8 cellular contexts compared by ENCODE assay signal in the genomic region with DNA sequence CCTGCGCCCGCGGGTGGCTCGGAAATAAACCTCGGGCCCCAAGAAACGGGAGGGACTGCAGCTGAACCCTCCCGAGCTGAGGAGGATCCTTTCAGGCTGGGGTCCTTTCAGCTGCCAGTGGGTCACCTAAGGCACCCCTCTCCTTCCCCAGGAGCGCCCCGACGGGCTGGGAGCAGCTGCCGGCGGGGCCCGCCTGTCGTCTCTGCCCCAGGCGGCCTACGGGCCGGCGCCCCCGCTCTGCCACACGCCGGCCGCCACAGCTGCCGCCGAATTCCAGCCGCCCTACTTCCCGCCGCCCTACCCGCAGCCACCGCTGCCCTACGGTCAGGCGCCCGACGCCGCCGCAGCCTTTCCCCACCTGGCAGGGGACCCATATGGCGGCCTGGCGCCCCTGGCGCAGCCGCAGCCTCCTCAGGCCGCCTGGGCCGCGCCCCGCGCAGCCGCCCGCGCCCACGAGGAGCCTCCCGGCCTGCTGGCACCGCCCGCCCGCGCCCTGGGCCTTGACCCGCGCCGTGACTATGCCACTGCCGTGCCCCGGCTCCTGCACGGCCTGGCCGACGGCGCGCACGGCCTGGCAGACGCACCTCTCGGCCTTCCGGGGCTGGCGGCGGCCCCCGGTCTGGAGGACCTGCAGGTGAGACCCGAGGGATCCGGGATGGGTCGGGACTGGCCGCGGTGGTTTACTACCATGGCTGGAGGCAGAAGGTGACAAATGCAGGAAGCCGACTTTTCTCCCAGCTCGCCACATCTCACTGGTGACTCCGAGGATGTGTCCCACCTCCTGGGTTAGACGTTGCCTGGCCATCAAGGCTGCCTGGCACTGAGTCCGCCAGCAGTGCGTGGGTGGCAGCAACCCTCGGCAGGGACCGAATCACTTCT. TPM values are rescaled to one million over a fixed set of nuclear protein-coding genes. Genes with fewer than 3 reads are reported as not detected.
A peak's percentile ranks its signal among the peaks of the same experiment; 100 is the strongest.
DNase-seq lines count a peak whose midpoint lies in the region; ATAC-seq and TF ChIP-seq lines count a peak whose summit lies in the region.

No MANE protein-coding gene starts in this region.

- H3K27ac ChIP-seq in HEK293 (ENCODE audit: extremely low read depth, low read depth, low read length) = no peak overlapping the region
- no peak overlapping the region for H3K27ac ChIP-seq in smooth muscle cell (ENCODE audit: low read depth)

- no peaks in the 10 kb centered on the region for H3K36me3 ChIP-seq in HEK293 (ENCODE audit: control insufficient read depth in 2 of 2, insufficient read depth in 1 of 2, low read length in 2 of 2)
- no peaks in the 10 kb centered on the region for H3K36me3 ChIP-seq in smooth muscle cell (ENCODE audit: low read depth)

- no peaks in the 10 kb centered on the region for H4K20me1 ChIP-seq in smooth muscle cell (ENCODE audit: low read depth)

- H3K4me3 ChIP-seq in HEK293 (ENCODE audit: low read depth, low read length) (peak overlapping the region; percentile 49; the same call in 1 of the 2 replicates), cardiac fibroblast (replicated peaks in 1 of 2; ENCODE audit: low read depth in 2 of 2, low read length in 2 of 2) (peak overlapping the region; percentile 47 to 55), smooth muscle cell (peak overlapping the region; percentile 62)

- no peak for TF ChIP-seq CTCF in HEK293 (tag by site-specific recombination; IDR thresholded peaks at IDR 0.05)
- no peak for TF ChIP-seq CTCF in cardiac fibroblast (IDR thresholded peaks at IDR 0.05; ENCODE audit: low read depth, low read length)
- no peak for TF ChIP-seq CTCF in smooth muscle cell (IDR thresholded peaks at IDR 0.05; ENCODE audit: borderline replicate concordance, insufficient read depth, poor library complexity, severe bottlenecking)

- no peak overlapping the region for H3K9ac ChIP-seq in smooth muscle cell (ENCODE audit: low read depth)

- H3K27me3 ChIP-seq in smooth muscle cell (ENCODE audit: low read depth) = peaks cover 73% of the 10 kb centered on the region

- no peak for DNase-seq in cardiac fibroblast (ENCODE audit: low read depth in 2 of 2)
- peak; percentile 39 for DNase-seq in left kidney (ENCODE audit: low read depth, low spot score)
- no peak for DNase-seq in smooth muscle cell (lab: John Stamatoyannopoulos, UW; ENCODE audit: unreplicated experiment)
- no peak for DNase-seq in SK-N-DZ (ENCODE audit: low spot score)
- DNase-seq in stimulated activated CD8-positive, alpha-beta memory T cell treated with anti-CD3 and anti-CD28 coated beads, Interleukin-4, amount 100 ng/mL, for 48 hours = no peak
- DNase-seq in central memory CD4-positive, alpha-beta T cell = no peak

- H3K4me1 ChIP-seq in HEK293 (ENCODE audit: control insufficient read depth, insufficient read depth, low read length) (no peaks in the 10 kb centered on the region), smooth muscle cell (ENCODE audit: low read depth) (peaks cover 12% of the 10 kb centered on the region)

- peaks cover 3% of the 10 kb centered on the region for H3F3A ChIP-seq in smooth muscle cell (ENCODE audit: low read depth)

- H3K79me2 ChIP-seq in smooth muscle cell (ENCODE audit: low read depth) = no peaks in the 10 kb centered on the region

- POLR2A ChIA-PET in HEK293 (lab: Yijun Ruan, JAX) = interaction anchor here (1.8 to 2.2 kb wide), 3 partner anchors 17 to 195 kb away, joined by 6 to 10 read pairs (median 8); partner anchors contain the start of genes CLSPN, KIAA0319L and NCDN

- H2AFZ ChIP-seq in smooth muscle cell (ENCODE audit: low read depth) = no peak overlapping the region

- 23% methylated on average over 66 of the region's 83 CpGs for WGBS in smooth muscle cell (ENCODE audit: low lambda C conversion rate)

- CTCF ChIA-PET in HEK293 (lab: Yijun Ruan, JAX) = interaction anchor here (1.1 to 4.5 kb wide), 3 partner anchors 9 to 153 kb away, joined by 6 to 51 read pairs (median 9); no protein-coding TSS in a partner anchor

- no peak for ATAC-seq in GM18873 (IDR thresholded peaks at IDR 0.05; ENCODE audit: low FRiP score, unreplicated experiment)

- peak overlapping the region; percentile 93 for H3K4me2 ChIP-seq in smooth muscle cell

- H3K9me3 ChIP-seq in HEK293 (ENCODE audit: control insufficient read depth, insufficient read depth, low read depth, low read length) (no peaks in the 10 kb centered on the region), smooth muscle cell (replicated peaks; ENCODE audit: low read depth) (no peaks in the 10 kb centered on the region)

TF ChIP-seq in HEK293, 187 proteins besides CTCF, POLR2A, EP300 and RAD21:
- TF ChIP-seq RBAK (tag by site-specific recombination; IDR thresholded peaks at IDR 0.05) = no peak
- no peak for TF ChIP-seq ZBTB48 (tag by site-specific recombination; IDR thresholded peaks at IDR 0.05)
- TF ChIP-seq KLF10 (tag by site-specific recombination; IDR thresholded peaks at IDR 0.05) = no peak
- TF ChIP-seq ZNF221 (tag by site-specific recombination; IDR thresholded peaks at IDR 0.05; ENCODE audit: borderline replicate concordance) = no peak
- no peak for TF ChIP-seq ZNF391 (tag by site-specific recombination; IDR thresholded peaks at IDR 0.05; ENCODE audit: borderline replicate concordance, low read depth)
- TF ChIP-seq ZNF19 (tag by site-specific recombination; IDR thresholded peaks at IDR 0.05; ENCODE audit: low read depth) = no peak
- TF ChIP-seq, protein P1, sequence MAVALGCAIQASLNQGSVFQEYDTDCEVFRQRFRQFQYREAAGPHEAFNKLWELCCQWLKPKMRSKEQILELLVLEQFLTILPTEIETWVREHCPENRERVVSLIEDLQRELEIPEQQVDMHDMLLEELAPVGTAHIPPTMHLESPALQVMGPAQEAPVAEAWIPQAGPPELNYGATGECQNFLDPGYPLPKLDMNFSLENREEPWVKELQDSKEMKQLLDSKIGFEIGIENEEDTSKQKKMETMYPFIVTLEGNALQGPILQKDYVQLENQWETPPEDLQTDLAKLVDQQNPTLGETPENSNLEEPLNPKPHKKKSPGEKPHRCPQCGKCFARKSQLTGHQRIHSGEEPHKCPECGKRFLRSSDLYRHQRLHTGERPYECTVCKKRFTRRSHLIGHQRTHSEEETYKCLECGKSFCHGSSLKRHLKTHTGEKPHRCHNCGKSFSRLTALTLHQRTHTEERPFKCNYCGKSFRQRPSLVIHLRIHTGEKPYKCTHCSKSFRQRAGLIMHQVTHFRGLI (tag by site-specific recombination; IDR thresholded peaks at IDR 0.05) = no peak
- TF ChIP-seq SETDB1 (IDR thresholded peaks at IDR 0.05; ENCODE audit: insufficient read length, low read length) = no peak
- TF ChIP-seq FEZF1 (tag by site-specific recombination; IDR thresholded peaks at IDR 0.05) = no peak
- TF ChIP-seq ZNF621 (tag by site-specific recombination; IDR thresholded peaks at IDR 0.05) = no peak

RNA-seq across cellular contexts. Expression of gene TFAP2E, which starts 0.9 kb away (rescaled TPM):
- total RNA-seq in smooth muscle cell = 0.36 and 1.2 TPM in 2 replicates
- polyA plus RNA-seq in smooth muscle cell = 0.30 and 0.80 TPM in 2 replicates
- polyA plus RNA-seq in SK-N-DZ (2014; cell fraction: cytosol; rRNA removed) = 0.21 TPM in 1 of 2 replicates, not detected in the other
- polyA plus RNA-seq in SK-N-DZ (2014; cell fraction: nucleus; rRNA removed) = 0.64 TPM in 1 of 2 replicates, not detected in the other

RNA-seq across cellular contexts. Expression of gene NCDN, which starts 16.4 kb away (rescaled TPM):
- 10.8 and 12.2 TPM in 2 replicates for total RNA-seq in smooth muscle cell
- 21.8 and 25.8 TPM in 2 replicates for polyA plus RNA-seq in smooth muscle cell
- polyA plus RNA-seq in SK-N-DZ (2014; cell fraction: cytosol; rRNA removed) = 31.9 and 34.8 TPM in 2 replicates
- 30.2 and 39.1 TPM in 2 replicates for polyA plus RNA-seq in SK-N-DZ (2014; cell fraction: nucleus; rRNA removed)

RNA-seq across cellular contexts. Expression of gene KIAA0319L, which starts 16.8 kb away (rescaled TPM):
- total RNA-seq in smooth muscle cell = 33.6 and 37.0 TPM in 2 replicates
- polyA plus RNA-seq in smooth muscle cell = 30.1 and 36.3 TPM in 2 replicates
- 25.4 and 28.4 TPM in 2 replicates for polyA plus RNA-seq in SK-N-DZ (2014; cell fraction: cytosol; rRNA removed)
- polyA plus RNA-seq in SK-N-DZ (2014; cell fraction: nucleus; rRNA removed) = 28.3 and 52.9 TPM in 2 replicates
